ENCODE assay signal across 12 cellular contexts in the genomic region with DNA sequence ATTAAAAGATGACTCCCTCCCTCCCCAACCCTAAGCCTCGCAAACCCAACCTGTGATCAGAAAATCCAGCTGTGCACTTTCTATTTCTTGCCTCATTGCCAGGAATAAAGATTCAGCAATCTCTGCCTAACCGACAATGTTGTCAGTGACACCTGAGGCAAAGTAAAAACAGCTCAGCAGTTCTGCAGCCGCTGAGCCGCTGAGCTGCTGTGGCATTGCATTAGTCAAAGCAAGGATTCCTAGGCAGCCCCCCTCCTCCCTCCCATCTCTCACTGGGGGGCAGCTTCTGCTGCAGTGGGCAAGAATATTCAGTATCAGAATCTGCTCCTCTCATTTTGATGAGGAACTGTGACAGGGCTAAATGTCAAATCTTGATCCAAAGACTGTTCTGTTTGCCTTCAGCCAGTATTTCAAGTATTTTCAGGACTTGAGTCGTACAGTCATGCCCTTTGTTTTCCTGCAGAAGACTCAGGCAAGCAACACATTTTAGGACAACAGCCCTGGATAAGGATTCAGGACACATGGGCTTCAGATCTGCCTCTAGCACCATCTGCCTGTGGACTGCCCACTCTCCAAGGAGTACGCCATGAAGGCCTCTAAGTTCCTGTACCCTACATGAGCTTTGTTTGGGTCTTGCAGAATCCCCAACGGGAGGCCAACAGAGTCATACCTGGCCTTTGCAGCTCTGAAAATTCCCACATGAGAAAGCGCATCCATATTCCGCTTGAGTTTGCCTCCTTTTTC. TPM values are rescaled to one million over a fixed set of nuclear protein-coding genes. Genes with fewer than 3 reads are reported as not detected.
DNase-seq lines count a peak whose midpoint lies in the region; ATAC-seq and TF ChIP-seq lines count a peak whose summit lies in the region.
"Had no signal": no experiment of that assay in that cellular context is flagged by ENCODE, and none has a peak within 500 bp of the region (broad histone marks: within the 10 kb centered on the region; RNA-seq: fewer than 3 reads in every experiment).

No MANE protein-coding gene starts in this region.

- no peak for TF ChIP-seq POLR2A in adrenal gland (IDR thresholded peaks at IDR 0.05)

- no peak overlapping the region for H3K4me3 ChIP-seq in adrenal gland
- H3K4me3 ChIP-seq in heart right ventricle, result no peak overlapping the region
- H3K4me3 ChIP-seq: Peyer's patch, thyroid gland had no signal

- TF ChIP-seq CTCF in adrenal gland (IDR thresholded peaks at IDR 0.05), result peak in 4 of 6 experiments; percentile 11 to 42 (median 19)
- TF ChIP-seq CTCF in heart right ventricle (IDR thresholded peaks at IDR 0.05), result peak in 5 of 9 donors; percentile 9 to 39 (median 31)

- H3K9me3 ChIP-seq in adrenal gland (replicated peaks in 1 of 3), result no peaks in the 10 kb centered on the region
- H3K9me3 ChIP-seq in heart right ventricle, result peaks cover 0 to 12% (median 2%) of the 10 kb centered on the region in 11 donors
- H3K9me3 ChIP-seq: Peyer's patch, thyroid gland had no signal

- no peaks in the 10 kb centered on the region for H3K4me1 ChIP-seq in adrenal gland (replicated peaks in 1 of 2)
- H3K4me1 ChIP-seq in heart right ventricle, result no peaks in the 10 kb centered on the region
- H3K4me1 ChIP-seq: Peyer's patch, thyroid gland had no signal

- ATAC-seq in heart right ventricle, result peak in 2 of 8 donors; percentile 51 to 58
- no peak for ATAC-seq in GM19328 (IDR thresholded peaks at IDR 0.05; ENCODE audit: unreplicated experiment)

- 76 to 83% (median 82%) methylated on average over 8 to 9 of the region's 9 CpGs for WGBS in adrenal gland, 4 donors
- WGBS in heart right ventricle, 2 donors, result 67 to 70% methylated on average over 9 of the region's 9 CpGs

- intact Hi-C loops in adrenal gland (cut with DNase I) (no loop called here), heart right ventricle (cut with DNase I) (loop anchor here in 3 of 10 donors (5.0 to 10.0 kb wide), 2 partner anchors 105 to 107 kb away; no protein-coding TSS in a partner anchor)

- H3K27me3 ChIP-seq in adrenal gland (no peaks in the 10 kb centered on the region), heart right ventricle (peaks cover 0 to 8% (median 0%) of the 10 kb centered on the region in 7 donors)
- H3K27me3 ChIP-seq: Peyer's patch, thyroid gland had no signal

- H3K27ac ChIP-seq in adrenal gland (no peak overlapping the region), heart right ventricle (no peak overlapping the region)
- H3K27ac ChIP-seq: Peyer's patch, thyroid gland had no signal

- H3K36me3 ChIP-seq in adrenal gland (replicated peaks in 1 of 2) (no peaks in the 10 kb centered on the region), heart right ventricle (no peaks in the 10 kb centered on the region)
- H3K36me3 ChIP-seq: Peyer's patch, thyroid gland had no signal

- DNase-seq in NCI-H82 (lab: John Stamatoyannopoulos, UW) (peak; percentile 9), NCI-H82 treated with DMSO at 0.1 percent for 48 hours (lab: John Stamatoyannopoulos, UW; ENCODE audit: unreplicated experiment) (no peak), adrenal gland (peak in 2 of 7 donors; percentile 30 to 36), heart right ventricle (no peak), renal cortical epithelial cell (ENCODE audit: low read depth) (peak; percentile 5), C1 segment of cervical spinal cord (lab: John Stamatoyannopoulos, UW) (no peak), NCI-H1417 treated with DMSO at 0.1 percent for 48 hours (lab: John Stamatoyannopoulos, UW) (no peak)
- DNase-seq: activated CD8-positive, alpha-beta memory T cell treated with anti-CD3 and anti-CD28 coated beads for 24 hours; midbrain; Peyer's patch; thyroid gland had no signal

RNA-seq across cellular contexts. Expression of a gene that starts 41.1 kb away (rescaled TPM):
- total RNA-seq in adrenal gland (100 to 1,000 TPM in 5 of 8 donors, 10 to 100 TPM in 3; 47.9 to 197 (median 125) TPM), heart right ventricle (10 to 100 TPM; 20.6 to 52.5 (median 28.0) TPM), renal cortical epithelial cell (42.0 and 88.9 TPM in 2 replicates)
- polyA plus RNA-seq in adrenal gland (100 to 1,000 TPM in 1 of 3 donors, 10 to 100 TPM in 2; 65.5 to 122 (median 68.4) TPM), heart right ventricle (10 to 100 TPM; 14.2 to 47.8 TPM)

Comparison
In these comparisons a context has a peak if more than half of its experiments do, and no peak if none do; other contexts are left out.
1. DNase-seq: peak in NCI-H82 (single experiment) and renal cortical epithelial cell (single experiment); none in NCI-H82 treated with DMSO at 0.1 percent for 48 hours (single experiment), heart right ventricle (0 of 2), C1 segment of cervical spinal cord (0 of 14) and NCI-H1417 treated with DMSO at 0.1 percent for 48 hours (single experiment).